In the genomic region with DNA sequence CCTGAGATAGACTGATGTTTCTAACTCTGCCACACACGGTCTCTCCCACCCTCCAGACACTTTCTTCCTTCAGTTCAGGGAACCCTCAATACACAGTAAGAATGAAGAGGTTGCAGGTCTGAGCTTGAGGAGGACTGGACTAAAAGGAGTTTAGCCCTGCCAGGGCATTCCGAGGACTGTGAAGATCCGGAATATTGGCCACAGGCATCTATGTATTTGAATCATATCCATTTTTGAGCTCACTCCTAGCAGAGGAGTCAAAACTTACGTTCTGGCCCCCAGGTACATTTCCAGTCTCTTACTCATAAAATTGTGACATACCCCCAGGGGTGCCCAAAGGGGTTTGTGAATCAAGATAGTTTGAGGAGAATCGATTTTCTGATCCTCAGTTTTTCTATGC, we compare ENCODE assay signal across 21 cellular contexts. TPM values are rescaled to one million over a fixed set of nuclear protein-coding genes. Genes with fewer than 3 reads are reported as not detected.
DNase-seq lines count a peak whose midpoint lies in the region; ATAC-seq, FAIRE-seq and TF ChIP-seq lines count a peak whose summit lies in the region.
"Had no signal": no experiment of that assay in that cellular context is flagged by ENCODE, and none has a peak within 500 bp of the region (broad histone marks: within the 10 kb centered on the region; RNA-seq: fewer than 3 reads in every experiment).

No MANE protein-coding gene starts in this region.

- H3K27ac Mint-ChIP-seq in type B pancreatic cell = no peak overlapping the region
- H3K27ac Mint-ChIP-seq: CD14-positive monocyte had no signal

- H3K79me2 ChIP-seq in mammary epithelial cell (ENCODE audit: insufficient read depth, low read length) = no peaks in the 10 kb centered on the region
- H3K79me2 ChIP-seq in keratinocyte (ENCODE audit: control insufficient read depth, insufficient read depth, low read length) = no peaks in the 10 kb centered on the region

- peak overlapping the region; percentile 60 for H2AFZ ChIP-seq in mammary epithelial cell (ENCODE audit: low read depth, low read length)
- no peak overlapping the region for H2AFZ ChIP-seq in keratinocyte (ENCODE audit: control insufficient read depth, low read length)

- in situ Hi-C loops in mammary epithelial cell (cut with MboI; ENCODE audit: low sequenced_read_pairs in 2 of 2) = no loop called here

- TF ChIP-seq CTCF in mammary epithelial cell (conservative IDR thresholded peaks at IDR 0.05 in 1 of 2, IDR thresholded peaks at IDR 0.05 in 1 of 2; ENCODE audit: extremely low read depth in 1 of 2, insufficient read depth in 1 of 2, low read depth in 1 of 2, low read length in 2 of 2) (no peak), breast epithelium (IDR thresholded peaks at IDR 0.05) (no peak), RWPE1 (conservative IDR thresholded peaks at IDR 0.05; ENCODE audit: low read depth) (no peak), keratinocyte (optimal IDR thresholded peaks at IDR 0.05 in 1 of 3, IDR thresholded peaks at IDR 0.05 in 1 of 3, conservative IDR thresholded peaks at IDR 0.05 in 1 of 3; ENCODE audit: extremely low read depth in 1 of 3, insufficient read depth in 2 of 3, low read length in 3 of 3) (no peak), type B pancreatic cell (conservative IDR thresholded peaks at IDR 0.05) (no peak)

- H3K4me3 Mint-ChIP-seq in type B pancreatic cell = no peak overlapping the region
- H3K4me3 Mint-ChIP-seq: CD14-positive monocyte had no signal

- H3K9ac ChIP-seq in mammary epithelial cell (ENCODE audit: insufficient read depth, low read length) (no peak overlapping the region), keratinocyte (ENCODE audit: control insufficient read depth, extremely low read depth, insufficient read depth, low read length) (no peak overlapping the region)
- H3K9ac ChIP-seq: SK-N-SH had no signal

- H3K27ac ChIP-seq in mammary epithelial cell (ENCODE audit: insufficient read depth, low read depth, low read length) = no peak overlapping the region
- H3K27ac ChIP-seq in breast epithelium = no peak overlapping the region
- no peak overlapping the region for H3K27ac ChIP-seq in RWPE1
- H3K27ac ChIP-seq in keratinocyte (ENCODE audit: control insufficient read depth, insufficient read depth, low read length) = no peak overlapping the region

- no peaks in the 10 kb centered on the region for H3K36me3 Mint-ChIP-seq in type B pancreatic cell
- H3K36me3 Mint-ChIP-seq: CD14-positive monocyte had no signal

- H3K9me3 ChIP-seq in mammary epithelial cell (replicated peaks; ENCODE audit: insufficient read depth, low read length) (no peaks in the 10 kb centered on the region), breast epithelium (no peaks in the 10 kb centered on the region), keratinocyte (ENCODE audit: control insufficient read depth, low read depth, low read length) (no peaks in the 10 kb centered on the region)
- H3K9me3 ChIP-seq: SK-N-SH had no signal

- no peak for FAIRE-seq in keratinocyte (lab: Jason Lieb, UNC)
- FAIRE-seq: A204.1, GM19239 had no signal

- H3K4me3 ChIP-seq in mammary epithelial cell (replicated peaks in 1 of 3; ENCODE audit: insufficient read depth in 1 of 3, low read depth in 2 of 3, low read length in 3 of 3) (no peak overlapping the region), breast epithelium (no peak overlapping the region), keratinocyte (ENCODE audit: control insufficient read depth in 2 of 3, extremely low read depth in 1 of 3, insufficient read depth in 2 of 3, low read depth in 1 of 3, low read length in 3 of 3) (peak overlapping the region in 1 of 3 experiments; percentile 26)

- H3K27me3 ChIP-seq in mammary epithelial cell (ENCODE audit: insufficient read depth, low read length) (no peaks in the 10 kb centered on the region), breast epithelium (no peaks in the 10 kb centered on the region), keratinocyte (ENCODE audit: control insufficient read depth, extremely low read depth, insufficient read depth, low read length) (no peaks in the 10 kb centered on the region)

- DNase-seq in mammary epithelial cell (peak; percentile 51), breast epithelium (ENCODE audit: low spot score in 2 of 2) (no peak), RWPE1 (ENCODE audit: low spot score) (peak; percentile 33), keratinocyte (ENCODE audit: low read depth, low spot score) (no peak), HEK293T (ENCODE audit: extremely low spot score) (no peak), Right ventricle myocardium inferior (ENCODE audit: missing footprints) (no peak), type B pancreatic cell (ENCODE audit: extremely low spot score, unreplicated experiment) (no peak)
- DNase-seq: COR-L47; DMS153; H7; NCI-H1694; NCI-H2107; NCI-H2227 treated with DMSO at 0.1 percent for 48 hours; NCI-H524 treated with DMSO at 0.1 percent for 48 hours; NK-92 treated with Interleukin-12 subunit alpha and Interleukin-12 subunit beta, amount 100 ng/mL, for 24 hours; OCI-M1; SK-N-SH had no signal

- peaks cover 4% of the 10 kb centered on the region for H3K9me1 ChIP-seq in keratinocyte (ENCODE audit: control insufficient read depth, extremely low read depth, insufficient read depth, low read length)

- no TSS peak for BruUV-seq in mammary epithelial cell (replicated peaks; lab: Mats Ljungman, UMichigan)

- H3K4me2 ChIP-seq in mammary epithelial cell (ENCODE audit: insufficient read depth, low read depth, low read length) (peak overlapping the region; percentile 52), keratinocyte (ENCODE audit: control insufficient read depth, extremely low read depth, insufficient read depth, low read depth, low read length) (peak overlapping the region; percentile 24)
- H3K4me2 ChIP-seq: SK-N-SH had no signal

- dilution Hi-C loops in mammary epithelial cell (cut with HindIII; ENCODE audit: low sequenced_read_pairs) (no loop called here), keratinocyte (cut with MboI; ENCODE audit: extremely low pct_ligation_motif_present, low sequenced_read_pairs) (no loop called here)

- CTCF ChIA-PET in mammary epithelial cell (lab: Charles Lee; ENCODE audit: low non-redundant PET) (no interaction called here), RWPE1 (lab: Yijun Ruan, JAX) (interaction anchor here (0.6 kb wide), 1 partner anchor 244 kb away, joined by 3 read pairs; no protein-coding TSS in a partner anchor), HEK293T (lab: Yijun Ruan, JAX) (interaction anchor here (0.6 kb wide), 1 partner anchor 12 kb away, joined by 3 read pairs; no protein-coding TSS in a partner anchor)

- H4K20me1 ChIP-seq in mammary epithelial cell (ENCODE audit: insufficient read depth, low read length) (no peaks in the 10 kb centered on the region), keratinocyte (ENCODE audit: control insufficient read depth, extremely low read depth, insufficient read depth, low read length) (no peaks in the 10 kb centered on the region)

- H3K36me3 ChIP-seq in mammary epithelial cell (ENCODE audit: insufficient read depth, low read length) (no peaks in the 10 kb centered on the region), breast epithelium (no peaks in the 10 kb centered on the region), keratinocyte (ENCODE audit: control insufficient read depth in 2 of 2, extremely low read depth in 1 of 2, insufficient read depth in 2 of 2, low read length in 2 of 2) (no peaks in the 10 kb centered on the region)

- TF ChIP-seq POLR2A in breast epithelium (IDR thresholded peaks at IDR 0.05) = no peak

- 10% methylated on average over 5 of the region's 5 CpGs for WGBS in mammary epithelial cell (ENCODE audit: low coverage, missing lambda C conversion rate)

- H3K9me3 Mint-ChIP-seq in type B pancreatic cell = peaks cover 5% of the 10 kb centered on the region
- H3K9me3 Mint-ChIP-seq: CD14-positive monocyte had no signal

- no peak for ATAC-seq in GM19035 (IDR thresholded peaks at IDR 0.05; ENCODE audit: unreplicated experiment)
- no peak for ATAC-seq in Right ventricle myocardium inferior

- POLR2A ChIA-PET in RWPE1 (lab: Yijun Ruan, JAX; ENCODE audit: low non-redundant PET) = interaction anchor here (0.7 kb wide), 1 partner anchor 33 kb away, joined by 3 read pairs; no protein-coding TSS in a partner anchor
- POLR2A ChIA-PET in HEK293T (lab: Yijun Ruan, JAX) = interaction anchor here (0.9 to 1.4 kb wide), 2 partner anchors 26 to 29 kb away, joined by 3 to 4 read pairs; no protein-coding TSS in a partner anchor

- intact Hi-C loops in mammary epithelial cell (cut with micrococcal nuclease) (no loop called here), breast epithelium (cut with DNase I; ENCODE audit: low total_unique reads) (no loop called here), Right ventricle myocardium inferior (cut with DNase I) (no loop called here)

- H3K27me3 Mint-ChIP-seq in type B pancreatic cell = no peaks in the 10 kb centered on the region

- H3K4me1 Mint-ChIP-seq in type B pancreatic cell (ENCODE audit: unreplicated experiment) = peaks cover 28% of the 10 kb centered on the region

- H3K4me1 ChIP-seq in mammary epithelial cell (ENCODE audit: insufficient read depth, low read length) (peaks cover 41% of the 10 kb centered on the region), breast epithelium (peaks cover 0 to 9% of the 10 kb centered on the region in 2 donors), keratinocyte (ENCODE audit: control insufficient read depth, extremely low read depth, insufficient read depth, low read length) (peaks cover 30% of the 10 kb centered on the region)

RNA-seq across cellular contexts. Expression of gene SRP14, which starts 27.6 kb away (rescaled TPM):
- total RNA-seq in mammary epithelial cell (100 to 1,000 TPM in 1 of 2 donors, 10 to 100 TPM in 1; 85.7 to 148 TPM), breast epithelium (100 to 1,000 TPM; 279 to 310 (median 299) TPM), Right ventricle myocardium inferior (232 TPM), type B pancreatic cell (ENCODE audit: low replicate concordance) (176 and 235 TPM in 2 replicates)
- polyA plus RNA-seq in mammary epithelial cell (231 TPM), keratinocyte (272 to 407 TPM (median 324 TPM) in 3 replicates)
- polyA minus RNA-seq in mammary epithelial cell (50.4 TPM), keratinocyte (16.3 to 86.8 TPM (median 71.1 TPM) in 3 replicates)
- polyA plus RNA-seq in keratinocyte (2011; ENCODE audit: low read depth) = 2,431 TPM
- polyA plus RNA-seq in keratinocyte (2011; cell fraction: cytosol; rRNA removed) = 406 and 414 TPM in 2 replicates
- polyA plus RNA-seq in keratinocyte (2011; cell fraction: nucleus; rRNA removed) = 131 and 140 TPM in 2 replicates
- polyA plus RNA-seq in keratinocyte (2012; ENCODE audit: low replicate concordance) = 226 and 292 TPM in 2 replicates
- 121 TPM for polyA minus RNA-seq in keratinocyte (2011; cell fraction: cytosol; rRNA and poly(A)+ RNA removed)
- polyA minus RNA-seq in keratinocyte (2011; cell fraction: nucleus; rRNA and poly(A)+ RNA removed) = 18.7 and 29.6 TPM in 2 replicates

RNA-seq across cellular contexts. Expression of gene BMF, which starts 42.1 kb away (rescaled TPM):
- total RNA-seq in mammary epithelial cell (1 to 10 TPM; 1.5 to 2.2 TPM), breast epithelium (10 to 100 TPM in 1 of 3 donors, 1 to 10 TPM in 2; 8.2 to 24.4 (median 9.3) TPM), Right ventricle myocardium inferior (3.2 TPM), type B pancreatic cell (ENCODE audit: low replicate concordance) (60.9 and 112 TPM in 2 replicates)
- polyA plus RNA-seq in mammary epithelial cell (0.22 TPM), keratinocyte (0.05 to 0.30 TPM (median 0.13 TPM) in 3 replicates)
- polyA minus RNA-seq in mammary epithelial cell (not detected), keratinocyte (0.16 to 0.36 TPM (median 0.16 TPM) in 3 replicates)
- 0.07 TPM for polyA plus RNA-seq in keratinocyte (2011; ENCODE audit: low read depth)
- 0.04 and 0.12 TPM in 2 replicates for polyA plus RNA-seq in keratinocyte (2011; cell fraction: cytosol; rRNA removed)
- polyA plus RNA-seq in keratinocyte (2011; cell fraction: nucleus; rRNA removed) = 0.15 and 0.72 TPM in 2 replicates
- polyA plus RNA-seq in keratinocyte (2012; ENCODE audit: low replicate concordance) = 0.02 and 0.24 TPM in 2 replicates
- polyA minus RNA-seq in keratinocyte (2011; cell fraction: cytosol; rRNA and poly(A)+ RNA removed) = not detected
- 0.32 and 1.0 TPM in 2 replicates for polyA minus RNA-seq in keratinocyte (2011; cell fraction: nucleus; rRNA and poly(A)+ RNA removed)

Comparison
In these comparisons a context has a peak if more than half of its experiments do, and no peak if none do; other contexts are left out.
1. DNase-seq: peak in mammary epithelial cell (single experiment) and RWPE1 (single experiment); none in breast epithelium (0 of 2), keratinocyte (single experiment), HEK293T (single experiment), Right ventricle myocardium inferior (single experiment) and type B pancreatic cell (single experiment).